20 cellular contexts compared by ENCODE assay signal in the genomic region with DNA sequence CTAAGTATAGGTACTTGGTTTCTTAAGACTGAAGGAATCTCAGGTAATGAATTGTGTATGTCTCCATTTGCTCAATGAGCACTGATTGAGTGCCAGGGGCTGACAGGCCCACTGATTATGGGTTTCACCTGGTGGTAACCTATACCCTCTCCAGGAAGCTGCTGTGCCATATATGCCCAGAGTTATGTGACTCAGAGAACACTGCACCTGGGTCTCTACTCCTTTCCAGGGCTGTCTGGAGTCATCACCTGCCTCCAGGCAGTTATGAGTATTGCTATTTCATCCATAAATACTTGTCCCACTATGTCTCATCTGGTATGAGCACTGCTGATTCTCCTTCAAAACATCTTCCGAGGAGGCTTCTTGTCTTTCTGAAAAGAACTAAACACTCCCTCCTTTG.
DNase-seq lines count a peak whose midpoint lies in the region; ATAC-seq, FAIRE-seq and TF ChIP-seq lines count a peak whose summit lies in the region.
"Had no signal": no experiment of that assay in that cellular context is flagged by ENCODE, and none has a peak within 500 bp of the region (broad histone marks: within the 10 kb centered on the region; RNA-seq: fewer than 3 reads in every experiment).

No MANE protein-coding gene starts in this region.

- H3K27ac ChIP-seq in PC-3 (ENCODE audit: low read length) (no peak overlapping the region), foreskin keratinocyte (peak overlapping the region; percentile 97), HepG2 (ENCODE audit: extremely low read length, insufficient read depth, low read length) (no peak overlapping the region)
- H3K27ac ChIP-seq: BLaER1 treated with 17β-estradiol and CSF1 and Interleukin-3, amounts not matched to agents 10 nM and 100 nM; GM23248 had no signal

- no peaks in the 10 kb centered on the region for H3K36me3 Mint-ChIP-seq in activated T-cell treated with anti-CD3 and anti-CD28 coated beads, Interleukin-2, amount 50 U/mL, for 4 hours (ENCODE audit: insufficient read depth)
- H3K36me3 Mint-ChIP-seq: CD4-positive, CD25-positive, alpha-beta regulatory T cell had no signal

- no peak overlapping the region for H3K4me3 Mint-ChIP-seq in activated T-cell treated with anti-CD3 and anti-CD28 coated beads, Interleukin-2, amount 50 U/mL, for 4 hours
- H3K4me3 Mint-ChIP-seq: B cell; CD4-positive, CD25-positive, alpha-beta regulatory T cell; CD8-positive, alpha-beta memory T cell had no signal

- no peaks in the 10 kb centered on the region for H3K9me3 Mint-ChIP-seq in activated T-cell treated with anti-CD3 and anti-CD28 coated beads, Interleukin-2, amount 50 U/mL, for 4 hours
- H3K9me3 Mint-ChIP-seq: CD8-positive, alpha-beta memory T cell had no signal

- CTCF ChIA-PET in PC-3 (lab: Charles Lee) = no interaction called here
- CTCF ChIA-PET in HepG2 (lab: Yijun Ruan, JAX; ENCODE audit: low intra/inter-chr PET ratio, low total read pairs) = no interaction called here

- no peaks in the 10 kb centered on the region for H3K9me2 ChIP-seq in PC-3 (replicated peaks; ENCODE audit: low read length)

- H2AFZ ChIP-seq in PC-3 (ENCODE audit: low read length) = no peak overlapping the region
- no peak overlapping the region for H2AFZ ChIP-seq in HepG2 (ENCODE audit: low read length)
- H2AFZ ChIP-seq: GM23248 had no signal

- no peak overlapping the region for H3K9ac ChIP-seq in PC-3 (ENCODE audit: low read length)
- no peak overlapping the region for H3K9ac ChIP-seq in HepG2 (ENCODE audit: insufficient read depth, low read depth, low read length)
- H3K9ac ChIP-seq: BLaER1 treated with 17β-estradiol and CSF1 and Interleukin-3, amounts not matched to agents 10 nM and 100 nM; GM23248 had no signal

- BruUV-seq in PC-3 (replicated peaks; lab: Mats Ljungman, UMichigan) = no TSS peak
- BruUV-seq in HepG2 (replicated peaks; lab: Mats Ljungman, UMichigan) = no TSS peak

- POLR2A ChIA-PET in PC-3 (lab: Charles Lee; ENCODE audit: unreplicated experiment) (no interaction called here), HepG2 (lab: Yijun Ruan, JAX) (no interaction called here)

- no peak for TF ChIP-seq POLR2A in HepG2 (IDR thresholded peaks at IDR 0.05; ENCODE audit: insufficient read depth in 1 of 2, low read depth in 2 of 2, low read length in 2 of 2)

- H3K27me3 ChIP-seq in PC-3 (ENCODE audit: low read length) (no peaks in the 10 kb centered on the region), bronchial epithelial cell (ENCODE audit: control insufficient read depth, insufficient read depth, low read length) (no peaks in the 10 kb centered on the region), foreskin keratinocyte (no peaks in the 10 kb centered on the region), HepG2 (ENCODE audit: control insufficient read depth in 1 of 2, insufficient read depth in 2 of 2, low read length in 2 of 2) (no peaks in the 10 kb centered on the region)

- FAIRE-seq in bronchial epithelial cell (lab: Jason Lieb, UNC) (peak; percentile 73), HepG2 (lab: Jason Lieb, UNC) (no peak)
- FAIRE-seq: GM12878 had no signal

- ATAC-seq in PC-3 = no peak
- ATAC-seq in foreskin keratinocyte = peak; percentile 97
- no peak for ATAC-seq in HepG2
- no peak for ATAC-seq in activated T-cell treated with anti-CD3 and anti-CD28 coated beads, Interleukin-2, amount 50 U/mL, for 4 hours
- ATAC-seq in GM19463 (IDR thresholded peaks at IDR 0.05; ENCODE audit: unreplicated experiment) = no peak
- ATAC-seq: GM12878 had no signal

- TF ChIP-seq EP300 in HepG2 (IDR thresholded peaks at IDR 0.05; ENCODE audit: low read depth in 2 of 2, low read length in 2 of 2) (no peak), HepG2 (CRISPR knock-in tag; IDR thresholded peaks at IDR 0.05; ENCODE audit: borderline replicate concordance) (no peak)

- H4K20me1 ChIP-seq in PC-3 (ENCODE audit: low read length) (no peaks in the 10 kb centered on the region), HepG2 (ENCODE audit: insufficient read depth, low read length) (no peaks in the 10 kb centered on the region)
- H4K20me1 ChIP-seq: BLaER1 treated with 17β-estradiol and CSF1 and Interleukin-3, amounts not matched to agents 10 nM and 100 nM had no signal

- intact Hi-C loops in PC-3 (cut with micrococcal nuclease) = no loop called here
- intact Hi-C loops in HepG2 (cut with micrococcal nuclease; ENCODE audit: unreplicated experiment) = no loop called here

- no peaks in the 10 kb centered on the region for H3F3A ChIP-seq in PC-3 (ENCODE audit: low read length, unreplicated experiment)

- no peak for TF ChIP-seq RAD21 in HepG2 (CRISPR knock-in tag; IDR thresholded peaks at IDR 0.05)

- H3K4me3 ChIP-seq in PC-3 (ENCODE audit: low read length) = no peak overlapping the region
- no peak overlapping the region for H3K4me3 ChIP-seq in bronchial epithelial cell (ENCODE audit: low read depth, low read length)
- no peak overlapping the region for H3K4me3 ChIP-seq in HepG2 (replicated peaks in 1 of 3; ENCODE audit: insufficient read depth in 1 of 3, low read depth in 2 of 3, low read length in 3 of 3)
- H3K4me3 ChIP-seq: BLaER1 treated with 17β-estradiol and CSF1 and Interleukin-3, amounts not matched to agents 10 nM and 100 nM; GM12878; GM23248; HAP-1 had no signal

- in situ Hi-C loops in HepG2 (cut with HindIII; ENCODE audit: extremely low pct_ligation_motif_present, low pct_unique_long_range_greater_than_20kb) = no loop called here

- H3K27me3 Mint-ChIP-seq in activated T-cell treated with anti-CD3 and anti-CD28 coated beads, Interleukin-2, amount 50 U/mL, for 4 hours (ENCODE audit: low read depth) = peaks cover 9% of the 10 kb centered on the region
- H3K27me3 Mint-ChIP-seq: B cell had no signal

- H3K4me1 ChIP-seq in PC-3 (ENCODE audit: insufficient read depth, low read length) (no peaks in the 10 kb centered on the region), foreskin keratinocyte (peaks cover 27% of the 10 kb centered on the region), HepG2 (ENCODE audit: insufficient read depth, low read length) (no peaks in the 10 kb centered on the region)
- H3K4me1 ChIP-seq: BLaER1 treated with 17β-estradiol and CSF1 and Interleukin-3, amounts not matched to agents 10 nM and 100 nM; HAP-1 had no signal

- DNase-seq in HPDE6-E6E7 (ENCODE audit: extremely low spot score) (peak; percentile 40), PC-3 (peak; percentile 1), bronchial epithelial cell (ENCODE audit: low read depth) (peak; percentile 94), foreskin keratinocyte (peak; percentile 97 to 99), HepG2 (ENCODE audit: low spot score) (no peak)
- no peak for DNase-seq in activated T-cell treated with anti-CD3 and anti-CD28 coated beads, Interleukin-2, amount 50 U/mL, for 4 hours
- DNase-seq: CD4-positive, CD25-positive, alpha-beta regulatory T cell; CD8-positive, alpha-beta memory T cell; COR-L47; DMS 273 treated with DMSO at 0.1 percent for 48 hours; DMS53; DND-41; EL; GM23248; IMR-90 had no signal

- no peak overlapping the region for H3K4me2 ChIP-seq in PC-3 (ENCODE audit: low read length)
- no peak overlapping the region for H3K4me2 ChIP-seq in HepG2 (ENCODE audit: low read depth, low read length)
- H3K4me2 ChIP-seq: BLaER1 treated with 17β-estradiol and CSF1 and Interleukin-3, amounts not matched to agents 10 nM and 100 nM had no signal

- H3K9me3 ChIP-seq in PC-3 (ENCODE audit: low read length) (no peaks in the 10 kb centered on the region), HepG2 (ENCODE audit: low read length) (peaks cover 88% of the 10 kb centered on the region)
- H3K9me3 ChIP-seq: BLaER1 treated with 17β-estradiol and CSF1 and Interleukin-3, amounts not matched to agents 10 nM and 100 nM; HAP-1 had no signal

- H3K79me2 ChIP-seq in PC-3 (ENCODE audit: low read length) (no peaks in the 10 kb centered on the region), HepG2 (ENCODE audit: insufficient read depth, low read length) (no peaks in the 10 kb centered on the region)

- 0% methylated on average over 1 of the region's 1 CpG for WGBS in HepG2 (ENCODE audit: low lambda C conversion rate)

- no peak for TF ChIP-seq CTCF in PC-3 (conservative IDR thresholded peaks at IDR 0.05; ENCODE audit: low read depth, low read length)
- no peak for TF ChIP-seq CTCF in bronchial epithelial cell (IDR thresholded peaks at IDR 0.05; ENCODE audit: insufficient read depth, low read length, severe bottlenecking)
- peak; percentile 7 for TF ChIP-seq CTCF in foreskin keratinocyte (conservative IDR thresholded peaks at IDR 0.05)
- TF ChIP-seq CTCF in HepG2 (CRISPR knock-in tag; IDR thresholded peaks at IDR 0.05) = no peak

- H3K36me3 ChIP-seq in PC-3 (ENCODE audit: low read depth, low read length) (no peaks in the 10 kb centered on the region), bronchial epithelial cell (ENCODE audit: control insufficient read depth, insufficient read depth, low read length) (no peaks in the 10 kb centered on the region), HepG2 (replicated peaks in 1 of 2; ENCODE audit: control insufficient read depth in 1 of 2, insufficient read depth in 2 of 2, low read length in 2 of 2) (no peaks in the 10 kb centered on the region)
- H3K36me3 ChIP-seq: BLaER1 treated with 17β-estradiol and CSF1 and Interleukin-3, amounts not matched to agents 10 nM and 100 nM; HAP-1 had no signal

- H3K4me1 Mint-ChIP-seq in activated T-cell treated with anti-CD3 and anti-CD28 coated beads, Interleukin-2, amount 50 U/mL, for 4 hours (ENCODE audit: low read depth) = peaks cover 2% of the 10 kb centered on the region
- H3K4me1 Mint-ChIP-seq: B cell; CD8-positive, alpha-beta memory T cell had no signal

TF ChIP-seq in HepG2, 621 proteins besides CTCF, POLR2A, EP300 and RAD21 (continues in another document):
- no peak for TF ChIP-seq E2F1 (CRISPR knock-in tag; IDR thresholded peaks at IDR 0.05)
- TF ChIP-seq SALL1 (CRISPR knock-in tag; IDR thresholded peaks at IDR 0.05) = no peak
- TF ChIP-seq NFE2L1 (CRISPR knock-in tag; IDR thresholded peaks at IDR 0.05; ENCODE audit: borderline replicate concordance) = no peak
- no peak for TF ChIP-seq ZFP41 (CRISPR knock-in tag; IDR thresholded peaks at IDR 0.05; ENCODE audit: borderline replicate concordance)
- no peak for TF ChIP-seq SKI (IDR thresholded peaks at IDR 0.05; ENCODE audit: partially characterized antibody)
- TF ChIP-seq MTF2 (CRISPR knock-in tag; IDR thresholded peaks at IDR 0.05; ENCODE audit: borderline replicate concordance) = no peak
- TF ChIP-seq ZNF235 (CRISPR knock-in tag; IDR thresholded peaks at IDR 0.05; ENCODE audit: borderline replicate concordance) = no peak
- no peak for TF ChIP-seq ZNF563 (CRISPR knock-in tag; IDR thresholded peaks at IDR 0.05)

Comparison
In these comparisons a context has a peak if more than half of its experiments do, and no peak if none do; other contexts are left out.
1. DNase-seq: peak in HPDE6-E6E7 (single experiment), PC-3 (single experiment), bronchial epithelial cell (single experiment) and foreskin keratinocyte (2 of 2); none in HepG2 (single experiment) and activated T-cell treated with anti-CD3 and anti-CD28 coated beads, Interleukin-2, amount 50 U/mL, for 4 hours (single experiment).